ENCODE assay signal across 8 cellular contexts in genomic region chr7:129163875-129164544, GRCh38. TPM values are rescaled to one million over a fixed set of nuclear protein-coding genes. Genes with fewer than 3 reads are reported as not detected.
A peak's percentile ranks its signal among the peaks of the same experiment; 100 is the strongest.
DNase-seq lines count a peak whose midpoint lies in the region; ATAC-seq and TF ChIP-seq lines count a peak whose summit lies in the region.

No MANE protein-coding gene starts in this region.

- ATAC-seq in HG02588 (IDR thresholded peaks at IDR 0.05; ENCODE audit: unreplicated experiment): no peak

- intact Hi-C loops in esophagus squamous epithelium (cut with DNase I) (loop anchor here (5.0 kb wide), 1 partner anchor 48 kb away; no protein-coding TSS in a partner anchor), prostate gland (cut with DNase I) (loop anchor here (2.0 kb wide), 1 partner anchor 47 kb away; no protein-coding TSS in a partner anchor)

- TF ChIP-seq POLR2A in esophagus squamous epithelium (IDR thresholded peaks at IDR 0.05) (no peak), prostate gland (IDR thresholded peaks at IDR 0.05) (no peak)

- peak; percentile 59 for DNase-seq in DMS114 treated with DMSO at 0.1 percent for 48 hours (lab: John Stamatoyannopoulos, UW; ENCODE audit: unreplicated experiment)
- peak; percentile 70 for DNase-seq in HuH-7.5 (ENCODE audit: low spot score)
- peak; percentile 74 for DNase-seq in SK-MEL-5 (ENCODE audit: low read depth, low spot score)
- no peak for DNase-seq in esophagus squamous epithelium (lab: John Stamatoyannopoulos, UW)
- no peak for DNase-seq in prostate gland (ENCODE audit: low spot score)
- no peak for DNase-seq in NCI-H1048 (lab: John Stamatoyannopoulos, UW)
- DNase-seq in stimulated activated CD4-positive, alpha-beta T cell treated with anti-CD3 and anti-CD28 coated beads, Interleukin-1b, Interleukin-23, amount 100 ng/mL, for 48 hours: no peak

- 42 to 48% methylated on average over 9 to 11 of the region's 11 CpGs for WGBS in esophagus squamous epithelium, 2 donors
- 60% methylated on average over 11 of the region's 11 CpGs for WGBS in prostate gland

- H3K27ac ChIP-seq in esophagus squamous epithelium (no peak overlapping the region), prostate gland (no peak overlapping the region)

- H3K27me3 ChIP-seq in esophagus squamous epithelium: peaks cover 0 to 13% (median 0%) of the 10 kb centered on the region in 4 donors
- no peaks in the 10 kb centered on the region for H3K27me3 ChIP-seq in prostate gland (replicated peaks; ENCODE audit: insufficient read depth)

- no peaks in the 10 kb centered on the region for H3K9me3 ChIP-seq in esophagus squamous epithelium
- H3K9me3 ChIP-seq in prostate gland: no peaks in the 10 kb centered on the region

- TF ChIP-seq CTCF in esophagus squamous epithelium (IDR thresholded peaks at IDR 0.05): peak; percentile 62 to 89 (median 76)
- peak; percentile 76 to 83 (median 80) for TF ChIP-seq CTCF in prostate gland (IDR thresholded peaks at IDR 0.05)

- H3K36me3 ChIP-seq in esophagus squamous epithelium (no peaks in the 10 kb centered on the region), prostate gland (no peaks in the 10 kb centered on the region)

- H3K4me3 ChIP-seq in esophagus squamous epithelium (no peak overlapping the region), prostate gland (no peak overlapping the region)

- in situ Hi-C loops in SK-MEL-5 (cut with HindIII; ENCODE audit: low pct_unique_long_range_greater_than_20kb, low sequenced_read_pairs): no loop called here

- H3K4me1 ChIP-seq in esophagus squamous epithelium (peaks cover 0 to 8% (median 3%) of the 10 kb centered on the region in 3 donors), prostate gland (replicated peaks) (no peaks in the 10 kb centered on the region)

RNA-seq across cellular contexts. Expression of gene TSPAN33, which starts 19.5 kb away (rescaled TPM):
- 39.3 and 43.6 TPM in 2 replicates for total RNA-seq in SK-MEL-5 (2014; rRNA removed; shearing (Covaris generic))
- polyA plus RNA-seq in SK-MEL-5 (2015; cell fraction: cytosol; rRNA removed): 36.8 and 43.4 TPM in 2 replicates
- polyA plus RNA-seq in SK-MEL-5 (2015; cell fraction: nucleus; rRNA removed): 26.0 and 45.6 TPM in 2 replicates
- 1 to 10 TPM in 3 of 4 donors, under 1 TPM in 1; 0.44 to 5.9 (median 4.0) TPM for total RNA-seq in esophagus squamous epithelium
- 10 to 100 TPM in 1 of 2 donors, 1 to 10 TPM in 1; 8.4 to 47.7 TPM for total RNA-seq in prostate gland

RNA-seq across cellular contexts. Expression of gene SMO, which starts 24.4 kb away (rescaled TPM):
- total RNA-seq in SK-MEL-5 (2014; rRNA removed; shearing (Covaris generic)): 25.8 and 29.6 TPM in 2 replicates
- polyA plus RNA-seq in SK-MEL-5 (2015; cell fraction: cytosol; rRNA removed): 34.1 and 45.2 TPM in 2 replicates
- 56.2 and 67.4 TPM in 2 replicates for polyA plus RNA-seq in SK-MEL-5 (2015; cell fraction: nucleus; rRNA removed)
- total RNA-seq in esophagus squamous epithelium (10 to 100 TPM in 3 of 4 donors, 1 to 10 TPM in 1; 9.2 to 18.4 (median 10.4) TPM), prostate gland (10 to 100 TPM; 23.2 to 32.9 TPM)

Comparison
In these comparisons a context has a peak if more than half of its experiments do, and no peak if none do; other contexts are left out.
1. DNase-seq: peak in DMS114 treated with DMSO at 0.1 percent for 48 hours (single experiment), HuH-7.5 (single experiment) and SK-MEL-5 (single experiment); none in esophagus squamous epithelium (single experiment), prostate gland (single experiment), NCI-H1048 (single experiment) and stimulated activated CD4-positive, alpha-beta T cell treated with anti-CD3 and anti-CD28 coated beads, Interleukin-1b, Interleukin-23, amount 100 ng/mL, for 48 hours (single experiment).